In genomic region chr6:225121-225721, GRCh38 we compare ENCODE assay signal across 10 cellular contexts.
DNase-seq lines count a peak whose midpoint lies in the region; ATAC-seq lines count a peak whose summit lies in the region.
"Had no signal": no experiment of that assay in that cellular context is flagged by ENCODE, and none has a peak within 500 bp of the region (broad histone marks: within the 10 kb centered on the region; RNA-seq: fewer than 3 reads in every experiment).

No MANE protein-coding gene starts in this region.

- peak; percentile 40 to 42 for DNase-seq in activated CD8-positive, alpha-beta memory T cell treated with anti-CD3 and anti-CD28 coated beads for 4 hours (ENCODE audit: low read depth in 2 of 2)
- DNase-seq in Right ventricle myocardium superior: no peak
- DNase-seq in HT-29 (ENCODE audit: low spot score): no peak
- DNase-seq in NCI-H69 (lab: John Stamatoyannopoulos, UW): no peak
- no peak for DNase-seq in NCI-H345 (lab: John Stamatoyannopoulos, UW)
- DNase-seq: anterior cingulate cortex had no signal

- H3K27ac Mint-ChIP-seq in stimulated activated memory B cell treated with anti-CD40 and anti-IgM and Interleukin-4, amounts not matched to agents 10 μg/mL and 1 μg/mL and 100 μg/mL, for 72 hours: peak overlapping the region; percentile 84

- H3K9me3 Mint-ChIP-seq in stimulated activated memory B cell treated with anti-CD40 and anti-IgM and Interleukin-4, amounts not matched to agents 10 μg/mL and 1 μg/mL and 100 μg/mL, for 72 hours: no peaks in the 10 kb centered on the region
- H3K9me3 Mint-ChIP-seq: neural crest cell had no signal

- intact Hi-C loops in Right ventricle myocardium superior (cut with DNase I): no loop called here

- H3K27me3 Mint-ChIP-seq in stimulated activated memory B cell treated with anti-CD40 and anti-IgM and Interleukin-4, amounts not matched to agents 10 μg/mL and 1 μg/mL and 100 μg/mL, for 72 hours: no peaks in the 10 kb centered on the region

- peaks cover 71% of the 10 kb centered on the region for H3K4me1 Mint-ChIP-seq in stimulated activated memory B cell treated with anti-CD40 and anti-IgM and Interleukin-4, amounts not matched to agents 10 μg/mL and 1 μg/mL and 100 μg/mL, for 72 hours

- no peaks in the 10 kb centered on the region for H3K36me3 Mint-ChIP-seq in stimulated activated memory B cell treated with anti-CD40 and anti-IgM and Interleukin-4, amounts not matched to agents 10 μg/mL and 1 μg/mL and 100 μg/mL, for 72 hours

- ATAC-seq in HG02973 (IDR thresholded peaks at IDR 0.05; ENCODE audit: unreplicated experiment) (peak; percentile 24), Right ventricle myocardium superior (ENCODE audit: poor library complexity) (peak; percentile 15), HG03432 (IDR thresholded peaks at IDR 0.05; ENCODE audit: unreplicated experiment) (no peak)
- ATAC-seq in stimulated activated memory B cell treated with anti-CD40 and anti-IgM and Interleukin-4, amounts not matched to agents 10 μg/mL and 1 μg/mL and 100 μg/mL, for 72 hours: peak; percentile 70

- H3K4me3 Mint-ChIP-seq in stimulated activated memory B cell treated with anti-CD40 and anti-IgM and Interleukin-4, amounts not matched to agents 10 μg/mL and 1 μg/mL and 100 μg/mL, for 72 hours: peak overlapping the region; percentile 57
- H3K4me3 Mint-ChIP-seq: neural crest cell had no signal

Comparison
In these comparisons a context has a peak if more than half of its experiments do, and no peak if none do; other contexts are left out.
1. DNase-seq: peak in activated CD8-positive, alpha-beta memory T cell treated with anti-CD3 and anti-CD28 coated beads for 4 hours (2 of 2); none in Right ventricle myocardium superior (single experiment), HT-29 (single experiment), NCI-H69 (single experiment) and NCI-H345 (single experiment).